19 cellular contexts compared by ENCODE assay signal in the genomic region with DNA sequence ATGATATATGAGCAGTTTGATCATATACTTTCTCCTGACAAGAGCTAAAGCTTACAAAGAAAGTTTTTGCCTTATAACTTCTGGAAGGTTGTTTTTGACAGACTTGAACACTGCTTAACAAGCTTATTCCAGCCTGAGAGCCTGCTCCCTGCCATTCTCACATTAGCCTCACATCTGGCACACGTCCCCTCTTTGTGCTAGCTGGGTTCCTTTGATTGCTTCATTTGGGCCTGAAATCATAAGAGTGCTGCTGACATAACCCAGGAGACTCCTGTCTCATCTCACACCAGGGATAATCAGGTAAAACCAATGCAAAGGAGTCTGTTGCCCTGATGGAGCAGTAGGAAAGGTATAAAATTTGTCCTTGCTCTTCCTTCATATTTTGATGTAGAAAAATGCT.
"Had no signal": no experiment of that assay in that cellular context is flagged by ENCODE, and none has a peak within 500 bp of the region (broad histone marks: within the 10 kb centered on the region; RNA-seq: fewer than 3 reads in every experiment).

No MANE protein-coding gene starts in this region.

- H3K36me3 ChIP-seq: lower lobe of right lung, right lobe of liver, thoracic aorta, upper lobe of left lung had no signal

- H3K4me3 ChIP-seq: lower lobe of right lung, psoas muscle, right lobe of liver, smooth muscle cell, thoracic aorta, upper lobe of left lung had no signal

- H3K4me1 ChIP-seq: lower lobe of right lung, psoas muscle, right lobe of liver, upper lobe of left lung had no signal

- H3K36me3 Mint-ChIP-seq: brain had no signal

- H3K9me3 ChIP-seq: lower lobe of right lung, psoas muscle, right lobe of liver, thoracic aorta, upper lobe of left lung had no signal

- DNase-seq: activated CD4-positive, alpha-beta T cell treated with anti-CD3 and anti-CD28 coated beads, Interleukin-2, amount 10 ng/mL, durations not matched to agents 7 days and 5 days; activated CD8-positive, alpha-beta T cell treated with anti-CD3 and anti-CD28 coated beads, Interleukin-2, amount 10 ng/mL, durations not matched to agents 7 days and 5 days; activated naive CD4-positive, alpha-beta T cell treated with anti-CD3 and anti-CD28 coated beads for 36 hours; activated T-cell treated with anti-CD3 and anti-CD28 coated beads, Interleukin-2, amount 50 U/mL, for 24 hours; anterior cingulate cortex; caudate nucleus; foreskin fibroblast; lower lobe of right lung; nephron progenitor cell; psoas muscle; right lobe of liver; stimulated activated CD4-positive, alpha-beta T cell treated with anti-CD3 and anti-CD28 coated beads, Interleukin-4, amount 100 ng/mL, for 1 hour; T1000; upper lobe of left lung had no signal

- H3K27ac Mint-ChIP-seq: activated CD4-positive, alpha-beta T cell treated with anti-CD3 and anti-CD28 coated beads, Interleukin-2, amount 10 ng/mL, durations not matched to agents 7 days and 5 days; activated CD8-positive, alpha-beta T cell treated with anti-CD3 and anti-CD28 coated beads, Interleukin-2, amount 10 ng/mL, durations not matched to agents 7 days and 5 days; activated naive CD4-positive, alpha-beta T cell treated with anti-CD3 and anti-CD28 coated beads for 36 hours; activated T-cell treated with anti-CD3 and anti-CD28 coated beads, Interleukin-2, amount 50 U/mL, for 24 hours; activated T-helper 2 cell treated with anti-CD3 and anti-CD28 coated beads, Interferon-gamma antibody, Interleukin-2, Interleukin-4, amounts not matched to agents 10 μg/mL and 5 μg/mL and 100 μg/mL, durations not matched to agents 14 hours and 24 hours and 36 hours; brain; nephron progenitor cell had no signal

- ATAC-seq: activated CD4-positive, CD25-positive, alpha-beta regulatory T cell treated with anti-CD3 and anti-CD28 coated beads, Interleukin-2, amount 50 U/mL, for 24 hours; activated CD8-positive, alpha-beta T cell treated with anti-CD3 and anti-CD28 coated beads, Interleukin-2, amount 10 ng/mL, durations not matched to agents 7 days and 5 days; lower lobe of right lung; psoas muscle; right lobe of liver had no signal

- H3K27me3 ChIP-seq: right lobe of liver, upper lobe of left lung had no signal

- H3K27ac ChIP-seq: lower lobe of right lung, psoas muscle, right lobe of liver, thoracic aorta, upper lobe of left lung had no signal

- H3K4me3 Mint-ChIP-seq: activated CD4-positive, alpha-beta T cell treated with anti-CD3 and anti-CD28 coated beads, Interleukin-2, amount 10 ng/mL, durations not matched to agents 7 days and 5 days; activated CD8-positive, alpha-beta T cell treated with anti-CD3 and anti-CD28 coated beads, Interleukin-2, amount 10 ng/mL, durations not matched to agents 7 days and 5 days; activated naive CD4-positive, alpha-beta T cell treated with anti-CD3 and anti-CD28 coated beads for 36 hours; activated T-cell treated with anti-CD3 and anti-CD28 coated beads, Interleukin-2, amount 50 U/mL, for 24 hours; brain; nephron progenitor cell had no signal

- H3K4me2 ChIP-seq: smooth muscle cell had no signal

- H3K27me3 Mint-ChIP-seq: activated CD4-positive, alpha-beta T cell treated with anti-CD3 and anti-CD28 coated beads, Interleukin-2, amount 10 ng/mL, durations not matched to agents 7 days and 5 days; activated T-cell treated with anti-CD3 and anti-CD28 coated beads, Interleukin-2, amount 50 U/mL, for 24 hours had no signal

- H3K4me1 Mint-ChIP-seq: activated CD4-positive, alpha-beta T cell treated with anti-CD3 and anti-CD28 coated beads, Interleukin-2, amount 10 ng/mL, durations not matched to agents 7 days and 5 days; nephron progenitor cell had no signal

- H3K9me3 Mint-ChIP-seq: activated CD4-positive, alpha-beta T cell treated with anti-CD3 and anti-CD28 coated beads, Interleukin-2, amount 10 ng/mL, durations not matched to agents 7 days and 5 days; activated naive CD4-positive, alpha-beta T cell treated with anti-CD3 and anti-CD28 coated beads for 36 hours; activated T-cell treated with anti-CD3 and anti-CD28 coated beads, Interleukin-2, amount 50 U/mL, for 24 hours; activated T-helper 2 cell treated with anti-CD3 and anti-CD28 coated beads, Interferon-gamma antibody, Interleukin-2, Interleukin-4, amounts not matched to agents 10 μg/mL and 5 μg/mL and 100 μg/mL, durations not matched to agents 14 hours and 24 hours and 36 hours; brain; nephron progenitor cell had no signal
